Comparison of ENCODE assay signal across 1 cellular context in the genomic region with DNA sequence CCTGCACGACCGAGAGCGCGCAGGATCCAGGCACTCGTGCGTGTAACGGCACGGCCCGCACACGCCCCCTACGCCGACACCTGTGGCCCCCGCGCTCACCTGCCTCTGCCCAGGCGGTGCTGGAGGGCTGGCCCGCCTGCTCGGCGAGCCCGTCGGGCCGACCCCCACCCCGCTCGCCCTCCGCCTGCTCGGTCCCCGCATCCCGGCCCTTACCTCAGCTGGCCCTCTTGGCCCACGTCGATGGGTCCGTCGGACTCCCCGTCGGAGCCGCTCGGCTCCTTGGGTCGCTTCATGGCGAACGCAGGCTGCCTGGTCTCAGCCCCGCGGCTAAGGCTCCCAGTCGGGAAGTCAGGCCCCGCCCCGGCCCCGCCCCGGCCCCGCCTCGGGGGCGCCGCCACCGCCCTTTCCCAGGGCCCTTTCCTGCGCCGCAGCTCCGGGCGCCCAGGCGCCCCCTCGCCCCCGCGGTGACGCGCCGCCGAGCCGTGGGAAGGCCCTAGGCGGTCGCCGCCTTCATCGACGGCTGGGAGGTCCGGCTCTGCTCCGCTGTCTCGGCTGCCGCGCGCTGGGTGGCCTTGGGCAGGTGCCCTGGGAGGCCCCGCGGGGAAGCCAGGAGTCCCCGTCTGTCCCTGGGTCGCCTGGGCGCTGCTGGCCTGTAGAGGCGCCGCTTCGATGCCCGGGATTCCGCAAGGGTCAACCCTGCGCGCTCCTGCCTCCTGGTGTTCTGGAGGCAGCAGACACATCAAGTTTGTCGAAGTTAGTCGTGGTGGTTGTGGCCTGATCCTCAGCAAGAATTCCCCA.
A peak's percentile ranks its signal among the peaks of the same experiment; 100 is the strongest.
TF ChIP-seq lines count a peak whose summit lies in the region.

HEYL (minus strand) TSS at position 311 of the 798 bp plus-strand sequence; CDS start at position 293, 18 bp downstream.

TF ChIP-seq in K562, 482 proteins besides CTCF, POLR2A, EP300 and RAD21 (continued from another document):
- TF ChIP-seq, protein P1, sequence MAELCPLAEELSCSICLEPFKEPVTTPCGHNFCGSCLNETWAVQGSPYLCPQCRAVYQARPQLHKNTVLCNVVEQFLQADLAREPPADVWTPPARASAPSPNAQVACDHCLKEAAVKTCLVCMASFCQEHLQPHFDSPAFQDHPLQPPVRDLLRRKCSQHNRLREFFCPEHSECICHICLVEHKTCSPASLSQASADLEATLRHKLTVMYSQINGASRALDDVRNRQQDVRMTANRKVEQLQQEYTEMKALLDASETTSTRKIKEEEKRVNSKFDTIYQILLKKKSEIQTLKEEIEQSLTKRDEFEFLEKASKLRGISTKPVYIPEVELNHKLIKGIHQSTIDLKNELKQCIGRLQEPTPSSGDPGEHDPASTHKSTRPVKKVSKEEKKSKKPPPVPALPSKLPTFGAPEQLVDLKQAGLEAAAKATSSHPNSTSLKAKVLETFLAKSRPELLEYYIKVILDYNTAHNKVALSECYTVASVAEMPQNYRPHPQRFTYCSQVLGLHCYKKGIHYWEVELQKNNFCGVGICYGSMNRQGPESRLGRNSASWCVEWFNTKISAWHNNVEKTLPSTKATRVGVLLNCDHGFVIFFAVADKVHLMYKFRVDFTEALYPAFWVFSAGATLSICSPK (IDR thresholded peaks at IDR 0.05; ENCODE audit: borderline replicate concordance), result no peak
- TF ChIP-seq ZNF740 (CRISPR knock-in tag; IDR thresholded peaks at IDR 0.05) (no peak), ZNF740 (tag; IDR thresholded peaks at IDR 0.05) (no peak), ZNF436 (CRISPR knock-in tag; IDR thresholded peaks at IDR 0.05) (no peak), ID3 (CRISPR knock-in tag; IDR thresholded peaks at IDR 0.05) (no peak), ID3 (tag; IDR thresholded peaks at IDR 0.05) (peak; percentile 59; the same call in 1 of the 2 replicates), KDM4B (IDR thresholded peaks at IDR 0.05; ENCODE audit: borderline replicate concordance in 2 of 2, low read depth in 1 of 2) (no peak), POU5F1 (IDR thresholded peaks at IDR 0.05; ENCODE audit: borderline replicate concordance, low read depth, low read length, partially characterized antibody) (no peak), ZBTB9 (CRISPR knock-in tag; IDR thresholded peaks at IDR 0.05) (peak; percentile 33), NFIC (IDR thresholded peaks at IDR 0.05) (peak; percentile 82), HOMEZ (CRISPR knock-in tag; IDR thresholded peaks at IDR 0.05) (peak; percentile 54; the same call in 1 of the 2 replicates), ERF (CRISPR knock-in tag; IDR thresholded peaks at IDR 0.05) (0 out of 2 replicates have a peak, but pooled peaks have one; percentile 59), ARID1B (IDR thresholded peaks at IDR 0.05) (no peak), ZNF584 (CRISPR knock-in tag; IDR thresholded peaks at IDR 0.05; ENCODE audit: low read depth) (no peak), NCOA6 (IDR thresholded peaks at IDR 0.05) (peak; percentile 93), RB1 (IDR thresholded peaks at IDR 0.05; ENCODE audit: low read depth) (peak; percentile 80; the same call in 1 of the 2 replicates), HCFC1 (IDR thresholded peaks at IDR 0.05; ENCODE audit: low read depth, low read length) (0 out of 2 replicates have a peak, but pooled peaks have one; percentile 34), PPARD (CRISPR knock-in tag; IDR thresholded peaks at IDR 0.05) (no peak), ELF4 (CRISPR knock-in tag; IDR thresholded peaks at IDR 0.05) (no peak), RAD51 (IDR thresholded peaks at IDR 0.05; ENCODE audit: borderline replicate concordance, low read depth) (no peak), MECOM (CRISPR knock-in tag; IDR thresholded peaks at IDR 0.05) (no peak), SMC3 (conservative IDR thresholded peaks at IDR 0.05; ENCODE audit: insufficient read depth, low read depth, low read length) (0 out of 2 replicates have a peak, but pooled peaks have one; percentile 29), FOSL1 (tag; conservative IDR thresholded peaks at IDR 0.05) (peak; percentile 43; the same call in 1 of the 2 replicates), BHLHE40 (IDR thresholded peaks at IDR 0.05; ENCODE audit: low read length) (peak; percentile 20; the same call in 1 of the 2 replicates), ZC3H4 (CRISPR knock-in tag; IDR thresholded peaks at IDR 0.05; ENCODE audit: borderline replicate concordance) (peak; percentile 42; the same call in 1 of the 2 replicates), HSF4 (CRISPR knock-in tag; IDR thresholded peaks at IDR 0.05; ENCODE audit: borderline replicate concordance) (no peak), NR0B1 (IDR thresholded peaks at IDR 0.05; ENCODE audit: partially characterized antibody) (no peak), NR2F6 (CRISPR knock-in tag; IDR thresholded peaks at IDR 0.05) (peak; percentile 66; the same call in 1 of the 2 replicates), FOS (IDR thresholded peaks at IDR 0.05; ENCODE audit: extremely low read depth, insufficient read length) (no peak), CREB1 (IDR thresholded peaks at IDR 0.05) (peak; percentile 11; the same call in 1 of the 2 replicates), CREB1 (CRISPR knock-in tag; IDR thresholded peaks at IDR 0.05) (peak; percentile 70; the same call in 1 of the 2 replicates), TEAD1 (CRISPR knock-in tag; IDR thresholded peaks at IDR 0.05) (0 out of 4 replicates have a peak, but pooled peaks have one; percentile 9 to 14), STAT5A (IDR thresholded peaks at IDR 0.05; ENCODE audit: borderline replicate concordance, low read length) (no peak), PHF8 (IDR thresholded peaks at IDR 0.05; ENCODE audit: borderline replicate concordance, low read length) (peak; percentile 80; the same call in 1 of the 2 replicates), CHD2 (IDR thresholded peaks at IDR 0.05; ENCODE audit: low read depth, low read length) (no peak), GTF2A2 (tag; IDR thresholded peaks at IDR 0.05) (no peak), KDM2B (CRISPR knock-in tag; IDR thresholded peaks at IDR 0.05) (peak; percentile 69; the same call in 1 of the 2 replicates), ATF1 (CRISPR knock-in tag; IDR thresholded peaks at IDR 0.05) (no peak), ATF1 (tag; IDR thresholded peaks at IDR 0.05) (peak; percentile 84), CTBP1 (IDR thresholded peaks at IDR 0.05; ENCODE audit: borderline replicate concordance) (peak; percentile 93), TCF3 (CRISPR knock-in tag; IDR thresholded peaks at IDR 0.05) (no peak), DMBX1 (CRISPR knock-in tag; IDR thresholded peaks at IDR 0.05; ENCODE audit: borderline replicate concordance) (no peak), RREB1 (CRISPR knock-in tag; IDR thresholded peaks at IDR 0.05) (peak; percentile 51; the same call in 1 of the 2 replicates), SMAD3 (CRISPR knock-in tag; conservative IDR thresholded peaks at IDR 0.05) (no peak), ATF7 (IDR thresholded peaks at IDR 0.05) (peak; percentile 71; the same call in 1 of the 2 replicates), ZKSCAN1 (IDR thresholded peaks at IDR 0.05; ENCODE audit: low read depth, low read length) (no peak)
- TF ChIP-seq, protein P2, sequence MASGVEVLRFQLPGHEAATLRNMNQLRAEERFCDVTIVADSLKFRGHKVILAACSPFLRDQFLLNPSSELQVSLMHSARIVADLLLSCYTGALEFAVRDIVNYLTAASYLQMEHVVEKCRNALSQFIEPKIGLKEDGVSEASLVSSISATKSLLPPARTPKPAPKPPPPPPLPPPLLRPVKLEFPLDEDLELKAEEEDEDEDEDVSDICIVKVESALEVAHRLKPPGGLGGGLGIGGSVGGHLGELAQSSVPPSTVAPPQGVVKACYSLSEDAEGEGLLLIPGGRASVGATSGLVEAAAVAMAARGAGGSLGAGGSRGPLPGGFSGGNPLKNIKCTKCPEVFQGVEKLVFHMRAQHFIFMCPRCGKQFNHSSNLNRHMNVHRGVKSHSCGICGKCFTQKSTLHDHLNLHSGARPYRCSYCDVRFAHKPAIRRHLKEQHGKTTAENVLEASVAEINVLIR (CRISPR knock-in tag; IDR thresholded peaks at IDR 0.05), result peak; percentile 33; the same call in 1 of the 2 replicates
- TF ChIP-seq, protein P3, sequence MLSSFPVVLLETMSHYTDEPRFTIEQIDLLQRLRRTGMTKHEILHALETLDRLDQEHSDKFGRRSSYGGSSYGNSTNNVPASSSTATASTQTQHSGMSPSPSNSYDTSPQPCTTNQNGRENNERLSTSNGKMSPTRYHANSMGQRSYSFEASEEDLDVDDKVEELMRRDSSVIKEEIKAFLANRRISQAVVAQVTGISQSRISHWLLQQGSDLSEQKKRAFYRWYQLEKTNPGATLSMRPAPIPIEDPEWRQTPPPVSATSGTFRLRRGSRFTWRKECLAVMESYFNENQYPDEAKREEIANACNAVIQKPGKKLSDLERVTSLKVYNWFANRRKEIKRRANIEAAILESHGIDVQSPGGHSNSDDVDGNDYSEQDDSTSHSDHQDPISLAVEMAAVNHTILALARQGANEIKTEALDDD (IDR thresholded peaks at IDR 0.05), result 0 out of 2 replicates have a peak, but pooled peaks have one; percentile 23
